In the genomic region with DNA sequence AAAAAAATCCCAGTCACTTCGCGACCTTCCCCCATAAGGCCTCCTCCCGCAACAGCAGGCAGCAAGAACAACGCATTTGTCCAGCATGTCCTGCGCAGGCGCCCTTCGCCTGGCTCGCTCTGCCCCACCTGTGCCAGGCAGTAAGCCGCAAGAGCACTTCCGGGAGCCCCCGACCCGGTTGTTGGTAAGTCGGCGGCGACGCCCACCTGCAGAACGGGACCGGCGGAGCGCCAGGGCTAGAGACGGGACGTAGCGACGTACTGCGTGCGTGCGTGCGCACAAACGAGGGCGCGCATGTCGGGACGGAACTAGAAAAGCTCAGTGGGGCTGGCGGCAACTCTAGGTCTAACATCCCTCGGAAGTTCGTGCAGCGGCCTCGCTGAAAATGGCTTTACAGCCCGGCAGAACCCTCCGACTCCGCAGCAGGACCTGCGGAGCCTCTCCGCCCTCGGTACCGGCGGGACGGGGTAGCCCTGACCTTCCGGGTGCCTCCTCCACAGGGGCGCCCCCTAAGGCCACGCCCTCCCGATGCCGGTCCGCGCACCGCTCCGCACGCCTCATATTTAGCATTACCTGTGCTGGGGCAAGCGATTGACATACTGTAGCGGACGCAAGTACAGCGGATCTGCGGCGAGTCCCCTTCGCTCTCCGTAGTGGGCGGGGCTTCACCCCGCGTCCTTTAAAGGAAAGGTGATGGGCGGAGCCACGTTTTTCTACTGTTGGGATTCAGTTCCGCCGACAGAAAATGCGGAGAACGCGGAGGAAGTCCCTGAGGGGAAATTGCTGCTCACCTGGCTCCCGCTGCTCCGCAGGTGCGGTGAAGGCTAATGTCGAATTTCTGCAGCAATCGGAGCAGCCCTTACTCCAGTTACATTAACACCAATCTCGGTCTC, we compare ENCODE assay signal across 8 cellular contexts. TPM values are rescaled to one million over a fixed set of nuclear protein-coding genes. Genes with fewer than 3 reads are reported as not detected.
DNase-seq lines count a peak whose midpoint lies in the region; ATAC-seq and TF ChIP-seq lines count a peak whose summit lies in the region.

Gene MTIF3, minus strand, starts transcription at position 629 of the 893 bp plus-strand sequence. CDS start 10,116 bp downstream, outside the sequence.

- peaks cover 53% of the 10 kb centered on the region for H3K4me1 Mint-ChIP-seq in activated CD4-positive, alpha-beta T cell treated with anti-CD3 and anti-CD28 coated beads for 36 hours

- no peaks in the 10 kb centered on the region for H3K27me3 Mint-ChIP-seq in activated CD4-positive, alpha-beta T cell treated with anti-CD3 and anti-CD28 coated beads for 36 hours

- peak within 1 kb of the TSS; percentile 89 for H3K4me3 Mint-ChIP-seq in activated CD4-positive, alpha-beta T cell treated with anti-CD3 and anti-CD28 coated beads for 36 hours

- peak within 1 kb of the TSS; percentile 94 for H3K4me3 ChIP-seq in choroid plexus epithelial cell (ENCODE audit: low read depth, low read length)

- peak; percentile 94 for DNase-seq in Ammon's horn (ENCODE audit: low spot score)
- DNase-seq in NCI-H510A treated with DMSO at 0.1 percent for 48 hours (lab: John Stamatoyannopoulos, UW): peak; percentile 93
- DNase-seq in activated CD4-positive, alpha-beta T cell treated with anti-CD3 and anti-CD28 coated beads for 36 hours: peak; percentile 98
- peak; percentile 90 for DNase-seq in choroid plexus epithelial cell (ENCODE audit: low read depth)
- peak; percentile 88 for DNase-seq in kidney glomerular epithelial cell (lab: John Stamatoyannopoulos, UW)
- DNase-seq in stimulated activated CD4-positive, alpha-beta T cell treated with anti-CD3 and anti-CD28 coated beads, Interleukin-1b, Interleukin-23, amount 100 ng/mL, for 1 hour (ENCODE audit: low read depth in 2 of 2): peak; percentile 91 to 92

- peak; percentile 89 for ATAC-seq in HG03439 (IDR thresholded peaks at IDR 0.05; ENCODE audit: unreplicated experiment)
- ATAC-seq in activated CD4-positive, alpha-beta T cell treated with anti-CD3 and anti-CD28 coated beads for 36 hours: peak; percentile 86

- intact Hi-C loops in activated CD4-positive, alpha-beta T cell treated with anti-CD3 and anti-CD28 coated beads for 36 hours (cut with DNase I, micrococcal nuclease): loop anchor here (1.0 to 5.0 kb wide), 9 partner anchors 24 to 1229 kb away; partner anchors contain the start of genes POLR1D (in 2 of the 2), GTF3A (in 1 of the 2), PAN3 (in 1 of the 2) and RPL21 (in 1 of the 2)

- POLR2A ChIA-PET in activated CD4-positive, alpha-beta T cell treated with anti-CD3 and anti-CD28 coated beads for 36 hours (lab: Charles Lee): interaction anchor here (0.6 to 5.3 kb wide), 3 partner anchors 24 to 171 kb away, joined by 3 to 42 read pairs (median 4); partner anchors contain the start of gene GTF3A

- peaks cover 11% of the 10 kb centered on the region for H3K36me3 Mint-ChIP-seq in activated CD4-positive, alpha-beta T cell treated with anti-CD3 and anti-CD28 coated beads for 36 hours (ENCODE audit: low read depth)

- peak; percentile 3 for TF ChIP-seq CTCF in choroid plexus epithelial cell (conservative IDR thresholded peaks at IDR 0.05; ENCODE audit: low read depth, low read length)

- peak; percentile 95 for TF ChIP-seq POLR2A in GM19193 (IDR thresholded peaks at IDR 0.05; ENCODE audit: extremely low read depth, insufficient read depth, insufficient read length)

- H3K9me3 Mint-ChIP-seq in activated CD4-positive, alpha-beta T cell treated with anti-CD3 and anti-CD28 coated beads for 36 hours (ENCODE audit: low read depth): no peaks in the 10 kb centered on the region

- CTCF ChIA-PET in activated CD4-positive, alpha-beta T cell treated with anti-CD3 and anti-CD28 coated beads for 36 hours (lab: Charles Lee): interaction anchor here (1.1 to 3.0 kb wide), 2 partner anchors 24 to 28 kb away, joined by 3 to 23 read pairs; partner anchors contain the start of gene GTF3A

- peak within 1 kb of the TSS; percentile 99 for H3K27ac Mint-ChIP-seq in activated CD4-positive, alpha-beta T cell treated with anti-CD3 and anti-CD28 coated beads for 36 hours

RNA-seq across cellular contexts. Expression of gene MTIF3, which starts in this region (rescaled TPM):
- 10 to 100 TPM; 27.5 to 43.0 TPM for total RNA-seq in activated CD4-positive, alpha-beta T cell treated with anti-CD3 and anti-CD28 coated beads for 36 hours

Comparison
In these comparisons a context has a peak if more than half of its experiments do, and no peak if none do; other contexts are left out.
1. Peak in every context shown above with its lines: DNase-seq, ATAC-seq and H3K4me3 ChIP-seq.